In the genomic region with DNA sequence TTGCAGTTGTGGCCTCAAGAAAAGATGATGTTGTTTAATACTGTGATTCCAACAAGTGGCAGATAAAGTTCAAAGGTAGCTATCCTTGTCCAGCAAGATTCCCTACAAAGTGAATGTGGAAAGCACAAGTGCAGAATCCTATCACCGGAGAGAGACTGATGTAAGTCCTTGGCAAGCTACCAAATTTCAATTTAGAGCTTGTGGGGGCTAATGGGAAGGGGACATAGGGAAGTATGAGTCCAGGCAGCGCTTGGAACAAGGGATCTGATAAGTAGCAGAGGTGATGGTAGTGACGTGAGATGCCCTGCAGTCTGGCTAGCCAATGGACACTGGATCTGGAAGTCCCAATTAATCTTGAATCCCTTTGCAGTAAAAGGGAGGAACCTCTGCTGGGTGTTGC, we compare ENCODE assay signal across 14 cellular contexts.
DNase-seq lines count a peak whose midpoint lies in the region; TF ChIP-seq lines count a peak whose summit lies in the region.
"Had no signal": no experiment of that assay in that cellular context is flagged by ENCODE, and none has a peak within 500 bp of the region (broad histone marks: within the 10 kb centered on the region; RNA-seq: fewer than 3 reads in every experiment).

No MANE protein-coding gene starts in this region.

- no peak for TF ChIP-seq CTCF in progenitor cell of endocrine pancreas (IDR thresholded peaks at IDR 0.05; ENCODE audit: unreplicated experiment)

- H3K9me3 Mint-ChIP-seq in progenitor cell of endocrine pancreas (ENCODE audit: low read depth) = no peaks in the 10 kb centered on the region

- H3K27ac Mint-ChIP-seq in progenitor cell of endocrine pancreas = peak overlapping the region; percentile 1
- H3K27ac Mint-ChIP-seq: CD4-positive, alpha-beta memory T cell had no signal

- no peaks in the 10 kb centered on the region for H3K36me3 Mint-ChIP-seq in progenitor cell of endocrine pancreas (ENCODE audit: insufficient read depth)
- H3K36me3 Mint-ChIP-seq: CD4-positive, alpha-beta memory T cell had no signal

- H3K4me3 Mint-ChIP-seq in progenitor cell of endocrine pancreas (ENCODE audit: low read depth) = no peak overlapping the region
- H3K4me3 Mint-ChIP-seq: CD4-positive, alpha-beta memory T cell had no signal

- H3K4me1 Mint-ChIP-seq in progenitor cell of endocrine pancreas (ENCODE audit: low read depth) = peaks cover 50% of the 10 kb centered on the region
- H3K4me1 Mint-ChIP-seq: CD4-positive, alpha-beta memory T cell had no signal

- H3K27me3 Mint-ChIP-seq in progenitor cell of endocrine pancreas = no peaks in the 10 kb centered on the region
- H3K27me3 Mint-ChIP-seq: CD4-positive, alpha-beta memory T cell had no signal

- DNase-seq in NCI-H82 (lab: John Stamatoyannopoulos, UW) (peak; percentile 12), NCI-H82 treated with DMSO at 0.1 percent for 48 hours (lab: John Stamatoyannopoulos, UW; ENCODE audit: unreplicated experiment) (no peak), NCI-H1092 treated with DMSO at 0.1 percent for 48 hours (lab: John Stamatoyannopoulos, UW) (peak; percentile 45), NCI-H345 treated with DMSO at 0.1 percent for 48 hours (lab: John Stamatoyannopoulos, UW; ENCODE audit: unreplicated experiment) (peak; percentile 12), progenitor cell of endocrine pancreas (ENCODE audit: low spot score, unreplicated experiment) (no peak), kidney glomerular epithelial cell (lab: John Stamatoyannopoulos, UW) (no peak), NCI-H2196 treated with DMSO at 0.1 percent for 48 hours (lab: John Stamatoyannopoulos, UW; ENCODE audit: unreplicated experiment) (no peak)
- DNase-seq: Calu3; CD4-positive, alpha-beta memory T cell; DMS79; NCI-H1694; PC-3; SIG-M5; T1000 had no signal

Comparison
In these comparisons a context has a peak if more than half of its experiments do, and no peak if none do; other contexts are left out.
1. DNase-seq: peak in NCI-H82 (single experiment), NCI-H1092 treated with DMSO at 0.1 percent for 48 hours (single experiment) and NCI-H345 treated with DMSO at 0.1 percent for 48 hours (single experiment); none in NCI-H82 treated with DMSO at 0.1 percent for 48 hours (single experiment), progenitor cell of endocrine pancreas (single experiment), kidney glomerular epithelial cell (single experiment) and NCI-H2196 treated with DMSO at 0.1 percent for 48 hours (single experiment).